31 cellular contexts compared by ENCODE assay signal in genomic region chr14:33527023-33527634, GRCh38.
"Had no signal": no experiment of that assay in that cellular context is flagged by ENCODE, and none has a peak within 500 bp of the region (broad histone marks: within the 10 kb centered on the region; RNA-seq: fewer than 3 reads in every experiment).

No MANE protein-coding gene starts in this region.

- H3K4me1 ChIP-seq: adrenal gland, body of pancreas, breast epithelium had no signal

- H3K4me3 ChIP-seq: adrenal gland, body of pancreas, breast epithelium had no signal

- ATAC-seq: activated CD8-positive, alpha-beta memory T cell treated with anti-CD3 and anti-CD28 coated beads, Interleukin-2, amount 10 ng/mL, durations not matched to agents 7 days and 5 days; activated CD8-positive, alpha-beta T cell treated with anti-CD3 and anti-CD28 coated beads, Interleukin-2, amount 10 ng/mL, durations not matched to agents 7 days and 5 days; activated naive CD4-positive, alpha-beta T cell treated with anti-CD3 and anti-CD28 coated beads, Interleukin-2, amount 50 U/mL, for 72 hours; body of pancreas had no signal

- H3K9me3 ChIP-seq: adrenal gland, body of pancreas, breast epithelium had no signal

- H3K27me3 ChIP-seq: adrenal gland, body of pancreas, brain microvascular endothelial cell, breast epithelium had no signal

- H3K36me3 ChIP-seq: adrenal gland, brain microvascular endothelial cell, breast epithelium had no signal

- DNase-seq: activated B cell treated with CpG ODN at 0.5 μM for 24 hours; activated CD4-positive, alpha-beta memory T cell treated with anti-CD3 and anti-CD28 coated beads, Interleukin-2, amount 10 ng/mL, durations not matched to agents 7 days and 5 days; activated CD4-positive, alpha-beta T cell treated with anti-CD3 and anti-CD28 coated beads for 4 hours; activated CD4-positive, alpha-beta T cell treated with anti-CD3 and anti-CD28 coated beads, Interleukin-2, amount 10 ng/mL, durations not matched to agents 24 days and 14 days; activated CD4-positive, alpha-beta T cell treated with anti-CD3 and anti-CD28 coated beads, Interleukin-2, amount 50 U/mL, for 1 hour; activated CD4-positive, alpha-beta T cell treated with anti-CD3 and anti-CD28 coated beads, Interleukin-2, amount 50 U/mL, for 4 hours; activated CD4-positive, CD25-positive, alpha-beta regulatory T cell treated with anti-CD3 and anti-CD28 coated beads, Interleukin-2, amount 50 U/mL, for 72 hours; activated CD8-positive, alpha-beta memory T cell treated with anti-CD3 and anti-CD28 coated beads for 24 hours; activated CD8-positive, alpha-beta memory T cell treated with anti-CD3 and anti-CD28 coated beads, Interleukin-2, amount 10 ng/mL, durations not matched to agents 7 days and 5 days; activated CD8-positive, alpha-beta memory T cell treated with anti-CD3 and anti-CD28 coated beads, Interleukin-2, amount 50 U/mL, for 48 hours; activated CD8-positive, alpha-beta T cell treated with anti-CD3 and anti-CD28 coated beads, Interleukin-2, amount 10 ng/mL, durations not matched to agents 7 days and 5 days; activated effector memory CD4-positive, alpha-beta T cell treated with anti-CD3 and anti-CD28 coated beads, Interleukin-2, amount 50 U/mL, for 16 hours; activated gamma-delta T cell treated with Interleukin-2 at 50 U/mL for 16 hours; activated naive CD4-positive, alpha-beta T cell; activated naive CD4-positive, alpha-beta T cell treated with anti-CD3 and anti-CD28 coated beads for 36 hours; activated naive CD4-positive, alpha-beta T cell treated with anti-CD3 and anti-CD28 coated beads, Interleukin-2, amount 50 U/mL, for 16 hours; activated naive CD8-positive, alpha-beta T cell treated with anti-CD3 and anti-CD28 coated beads for 36 hours; activated T-cell treated with anti-CD3 and anti-CD28 coated beads, Interleukin-2, amount 50 U/mL, for 24 hours; activated T-cell treated with anti-CD3 and anti-CD28 coated beads, Interleukin-2, amount 50 U/mL, for 48 hours; adrenal gland; amniotic stem cell; aorta; body of pancreas; brain microvascular endothelial cell; central memory CD4-positive, alpha-beta T cell; T-helper 9 cell had no signal

- FAIRE-seq: astrocyte, TTC549 had no signal

- H3K27ac ChIP-seq: adrenal gland, body of pancreas, brain microvascular endothelial cell, breast epithelium, VCaP had no signal
